8 cellular contexts compared by ENCODE assay signal in the genomic region with DNA sequence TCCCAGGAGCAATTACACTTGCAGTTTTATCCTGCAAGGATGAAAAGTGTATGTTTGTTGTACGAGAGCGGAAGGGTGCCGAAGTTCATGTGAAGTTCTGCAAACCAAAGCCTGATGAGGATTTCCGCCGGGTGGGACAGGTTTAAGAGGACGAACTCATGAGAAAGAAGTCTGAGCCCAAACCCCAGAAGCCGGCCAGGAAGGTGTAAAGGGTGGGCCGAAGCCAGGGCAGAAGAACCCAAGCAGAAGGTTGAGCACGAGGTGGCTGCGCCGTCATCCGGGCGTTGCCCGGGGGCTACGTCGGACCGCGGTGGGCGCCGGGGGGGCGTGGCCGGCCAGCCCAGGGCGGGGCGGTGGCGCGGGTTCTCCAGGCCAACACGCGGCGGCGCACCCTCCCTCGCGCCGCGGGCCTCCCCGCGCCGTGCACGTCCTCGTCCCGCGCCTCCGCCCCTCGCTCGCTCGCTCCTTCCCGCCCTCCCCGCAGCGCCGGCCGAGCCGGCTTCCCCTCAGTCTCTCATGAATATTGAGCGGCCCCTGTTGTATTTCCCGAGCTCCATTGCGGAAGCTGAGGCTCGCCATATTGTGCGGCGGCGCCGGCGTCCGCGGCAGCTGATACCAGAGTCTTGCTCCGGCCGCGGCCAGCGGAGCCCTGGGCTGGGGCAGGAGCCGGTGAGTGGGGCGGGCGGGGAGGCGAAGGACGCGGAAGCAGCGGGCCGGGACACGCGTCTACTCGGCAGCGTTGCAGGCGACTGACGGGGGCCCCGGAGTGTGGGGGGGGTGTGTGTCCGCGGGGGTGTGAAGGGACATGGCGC. TPM values are rescaled to one million over a fixed set of nuclear protein-coding genes. Genes with fewer than 3 reads are reported as not detected.
DNase-seq lines count a peak whose midpoint lies in the region; ATAC-seq and TF ChIP-seq lines count a peak whose summit lies in the region.

Gene RNF2 (plus strand): TSS at position 578 of the 812 bp plus-strand sequence. CDS start 41,996 bp downstream, outside the sequence.

- peaks cover 24% of the 10 kb centered on the region for H3K4me1 Mint-ChIP-seq in T-helper 2 cell treated with Interferon-gamma antibody and Interleukin-4, amounts not matched to agents 5 μg/mL and 100 μg/mL, for 36 hours (ENCODE audit: low read depth)

- H3K36me3 Mint-ChIP-seq in T-helper 2 cell treated with Interferon-gamma antibody and Interleukin-4, amounts not matched to agents 5 μg/mL and 100 μg/mL, for 36 hours (ENCODE audit: low read depth) = no peaks in the 10 kb centered on the region

- H3K27me3 ChIP-seq in ascending aorta (no peaks in the 10 kb centered on the region), aorta (ENCODE audit: control insufficient read depth in 1 of 2, insufficient read depth in 2 of 2, low read length in 1 of 2) (no peaks in the 10 kb centered on the region)

- H3K27ac ChIP-seq in ascending aorta = peak within 1 kb of the TSS; percentile 82 to 88
- peak within 1 kb of the TSS in 1 of 2 donors; percentile 42 for H3K27ac ChIP-seq in aorta (ENCODE audit: low read depth in 1 of 2, low read length in 2 of 2)

- H3K27me3 Mint-ChIP-seq in T-helper 2 cell treated with Interferon-gamma antibody and Interleukin-4, amounts not matched to agents 5 μg/mL and 100 μg/mL, for 36 hours (ENCODE audit: low read depth) = peaks cover 22% of the 10 kb centered on the region

- H3K9me3 ChIP-seq in ascending aorta (no peaks in the 10 kb centered on the region), aorta (ENCODE audit: control insufficient read depth, low read length) (no peaks in the 10 kb centered on the region)

- DNase-seq in NCI-H1105 treated with DMSO at 0.1 percent for 48 hours (lab: John Stamatoyannopoulos, UW) = peak; percentile 72
- DNase-seq in T-helper 2 cell treated with Interferon-gamma antibody and Interleukin-4, amounts not matched to agents 5 μg/mL and 100 μg/mL, for 36 hours (ENCODE audit: low spot score) = peak; percentile 66
- peak; percentile 41 to 88 for DNase-seq in ascending aorta (ENCODE audit: low spot score in 2 of 2)
- DNase-seq in hepatic stellate cell (ENCODE audit: low spot score) = peak; percentile 67
- DNase-seq in renal cortical epithelial cell (ENCODE audit: low read depth) = peak; percentile 43
- DNase-seq in aorta = peak; percentile 89 to 93

- peak within 1 kb of the TSS; percentile 91 for H3K27ac Mint-ChIP-seq in T-helper 2 cell treated with Interferon-gamma antibody and Interleukin-4, amounts not matched to agents 5 μg/mL and 100 μg/mL, for 36 hours

- intact Hi-C loops in ascending aorta (cut with DNase I) = loop anchor here (2.0 to 5.0 kb wide), 3 partner anchors 112 to 290 kb away; partner anchors contain the start of genes EDEM3, SWT1 and TRMT1L
- intact Hi-C loops in aorta (cut with DNase I) = loop anchor here in 1 of 2 donors (5.0 kb wide), 1 partner anchor 112 kb away; the partner anchor contains the start of genes SWT1 and TRMT1L

- no peaks in the 10 kb centered on the region for H3K9me3 Mint-ChIP-seq in T-helper 2 cell treated with Interferon-gamma antibody and Interleukin-4, amounts not matched to agents 5 μg/mL and 100 μg/mL, for 36 hours

- H3K4me3 ChIP-seq in GM12875 (ENCODE audit: low read depth, low read length) (peak within 1 kb of the TSS; percentile 99), ascending aorta (peak within 1 kb of the TSS; percentile 73 to 87), aorta (ENCODE audit: low read length in 2 of 2) (peak within 1 kb of the TSS; percentile 29 to 91)

- H3K4me3 Mint-ChIP-seq in T-helper 2 cell treated with Interferon-gamma antibody and Interleukin-4, amounts not matched to agents 5 μg/mL and 100 μg/mL, for 36 hours = peak within 1 kb of the TSS; percentile 94

- H3K36me3 ChIP-seq in ascending aorta (no peaks in the 10 kb centered on the region), aorta (ENCODE audit: control insufficient read depth in 1 of 2, insufficient read depth in 2 of 2, low read length in 1 of 2) (no peaks in the 10 kb centered on the region)

- ATAC-seq in HG02678 (IDR thresholded peaks at IDR 0.05; ENCODE audit: unreplicated experiment) (peak; percentile 88), aorta (ENCODE audit: low FRiP score) (peak; percentile 93)

- peaks cover 0 to 18% of the 10 kb centered on the region in 2 donors for H3K4me1 ChIP-seq in ascending aorta
- peaks cover 3 to 6% of the 10 kb centered on the region in 2 donors for H3K4me1 ChIP-seq in aorta (ENCODE audit: control insufficient read depth in 1 of 2, insufficient read depth in 2 of 2, low read length in 2 of 2)

- no peak for TF ChIP-seq CTCF in GM12875 (IDR thresholded peaks at IDR 0.05; ENCODE audit: borderline replicate concordance, insufficient read depth, low read depth, low read length)
- TF ChIP-seq CTCF in ascending aorta (IDR thresholded peaks at IDR 0.05) = no peak

- 1% methylated on average over 71 to 84 of the region's 84 CpGs for WGBS in aorta, 2 donors

RNA-seq across cellular contexts. Expression of gene RNF2, which starts in this region (rescaled TPM):
- total RNA-seq in ascending aorta = 4.0 TPM
- 31.3 and 80.4 TPM in 2 replicates for total RNA-seq in renal cortical epithelial cell
- total RNA-seq in aorta = 10 to 100 TPM; 12.3 to 19.0 TPM
- polyA plus RNA-seq in aorta = 1 to 10 TPM; 4.1 to 5.1 TPM
